In genomic region chr2:95770726-95771125, GRCh38 we compare ENCODE assay signal across 5 cellular contexts.
DNase-seq lines count a peak whose midpoint lies in the region; TF ChIP-seq lines count a peak whose summit lies in the region.
"Not testable (repeated sequence)": the region's sequence is repeated elsewhere in the genome, so short reads cannot be mapped to it uniquely, and the experiment has no call there.

No MANE protein-coding gene starts in this region.

- H3K27ac ChIP-seq in endodermal cell (ENCODE audit: low read depth, low read length), result not testable (repeated sequence)

- not testable (repeated sequence) for H3K4me3 ChIP-seq in endodermal cell (ENCODE audit: low read length)

- H3K36me3 ChIP-seq in endodermal cell (ENCODE audit: control insufficient read depth, insufficient read depth, low read length), result not testable (repeated sequence)

- TF ChIP-seq CTCF in endodermal cell (conservative IDR thresholded peaks at IDR 0.05), result not testable (repeated sequence)

- H3K27me3 Mint-ChIP-seq in endodermal cell (ENCODE audit: insufficient read depth), result not testable (repeated sequence)

- TF ChIP-seq RAD21 in Ishikawa (IDR thresholded peaks at IDR 0.05; ENCODE audit: low read depth), result not testable (repeated sequence)

- not testable (repeated sequence) for H3K36me3 Mint-ChIP-seq in endodermal cell (ENCODE audit: low read depth)

- not testable (repeated sequence) for H3K9ac ChIP-seq in endodermal cell (ENCODE audit: extremely low read depth, low read length, poor library complexity, severe bottlenecking)

- TF ChIP-seq EP300 in Ishikawa (IDR thresholded peaks at IDR 0.05; ENCODE audit: borderline replicate concordance), result peak; percentile 43; the same call in 1 of the 2 replicates

- H3K4me1 Mint-ChIP-seq in endodermal cell, result not testable (repeated sequence)

- not testable (repeated sequence) for H3K4me1 ChIP-seq in endodermal cell (ENCODE audit: control insufficient read depth, insufficient read depth, low read length)

- H3K27me3 ChIP-seq in endodermal cell (ENCODE audit: control insufficient read depth, insufficient read depth, low read length, poor library complexity, severe bottlenecking), result not testable (repeated sequence)

- 92% methylated on average over 4 of the region's 9 CpGs; no CpG with 5 or more reads in 1 of the 2 experiments for WGBS in endodermal cell (ENCODE audit: insufficient coverage in 1 of 2, insufficient read length in 1 of 2), 2 experiments

- not testable (repeated sequence) for H3K4me3 Mint-ChIP-seq in endodermal cell

- not testable (repeated sequence) for H3K27ac Mint-ChIP-seq in endodermal cell

- DNase-seq in endodermal cell (peak; percentile 1), left kidney (ENCODE audit: low read depth, low spot score) (peak; percentile 61), renal cortical epithelial cell (ENCODE audit: low read depth) (peak; percentile 30), ureter (ENCODE audit: low spot score) (peak; percentile 4)

- not testable (repeated sequence) for H3K9me3 ChIP-seq in endodermal cell (ENCODE audit: control insufficient read depth, low read length)

- not testable (repeated sequence) for H3K9me3 Mint-ChIP-seq in endodermal cell

TF ChIP-seq in Ishikawa, 13 proteins besides CTCF, POLR2A, EP300 and RAD21:
- TF ChIP-seq TEAD4 (IDR thresholded peaks at IDR 0.05), result peak; percentile 78
- TF ChIP-seq TCF12 (IDR thresholded peaks at IDR 0.05; ENCODE audit: low read depth), result 0 out of 2 replicates have a peak, but pooled peaks have one; percentile 39
- peak; percentile 49 for TF ChIP-seq NFIC (IDR thresholded peaks at IDR 0.05)
TF ChIP-seq in Ishikawa: peak in this region for 3; not testable (repeated sequence) for 10.

Comparison
In these comparisons a context has a peak if more than half of its experiments do, and no peak if none do; other contexts are left out.
1. DNase-seq: peak in every context shown above with its lines; median percentile 61 in left kidney; 30 in renal cortical epithelial cell; 4 in ureter; 1 in endodermal cell.